ENCODE assay signal across 8 cellular contexts in the genomic region with DNA sequence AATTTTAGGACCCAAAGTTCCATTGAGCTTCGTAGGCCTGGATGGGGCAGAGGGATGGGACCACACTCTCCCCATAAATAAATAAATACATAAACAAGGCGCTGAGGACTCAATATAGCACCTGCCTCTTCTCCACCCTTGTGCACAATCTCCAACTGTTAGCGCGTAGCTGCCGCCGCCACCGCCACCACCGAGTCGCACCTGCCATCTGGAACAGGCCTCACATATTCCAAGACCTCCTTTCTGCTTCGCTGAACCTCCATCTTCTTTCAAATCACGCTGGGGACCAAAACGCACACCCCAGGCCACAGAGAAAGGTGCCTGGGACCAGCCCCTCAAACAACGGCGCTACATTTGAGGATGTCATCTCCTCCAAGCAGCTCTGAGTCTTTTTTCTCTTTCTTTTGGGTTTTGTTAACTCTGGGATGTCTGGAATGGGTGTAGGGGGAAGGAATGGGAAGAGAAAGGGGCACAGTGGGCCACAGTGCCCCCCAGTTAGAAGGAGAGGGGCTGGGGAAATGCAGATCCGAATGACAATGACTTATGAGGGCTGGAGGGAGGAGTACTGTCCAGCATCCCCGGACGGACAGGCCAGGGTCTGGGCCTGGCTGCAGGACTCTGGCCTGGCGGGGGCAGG. TPM values are rescaled to one million over a fixed set of nuclear protein-coding genes. Genes with fewer than 3 reads are reported as not detected.
A peak's percentile ranks its signal among the peaks of the same experiment; 100 is the strongest.
DNase-seq lines count a peak whose midpoint lies in the region; ATAC-seq lines count a peak whose summit lies in the region.

No MANE protein-coding gene starts in this region.

- H3K27me3 Mint-ChIP-seq in activated CD4-positive, alpha-beta T cell treated with anti-CD3 and anti-CD28 coated beads, Interleukin-2, amount 10 ng/mL, durations not matched to agents 24 days and 14 days: no peaks in the 10 kb centered on the region
- H3K27me3 Mint-ChIP-seq in central memory CD8-positive, alpha-beta T cell: no peaks in the 10 kb centered on the region
- no peaks in the 10 kb centered on the region for H3K27me3 Mint-ChIP-seq in stimulated activated memory B cell treated with anti-CD40 and anti-IgM and Interleukin-4, amounts not matched to agents 10 μg/mL and 1 μg/mL and 100 μg/mL, for 72 hours

- H3K9me3 Mint-ChIP-seq in activated CD4-positive, alpha-beta T cell treated with anti-CD3 and anti-CD28 coated beads, Interleukin-2, amount 10 ng/mL, durations not matched to agents 24 days and 14 days: no peaks in the 10 kb centered on the region
- H3K9me3 Mint-ChIP-seq in central memory CD8-positive, alpha-beta T cell: no peaks in the 10 kb centered on the region
- H3K9me3 Mint-ChIP-seq in stimulated activated memory B cell treated with anti-CD40 and anti-IgM and Interleukin-4, amounts not matched to agents 10 μg/mL and 1 μg/mL and 100 μg/mL, for 72 hours: no peaks in the 10 kb centered on the region

- intact Hi-C loops in activated CD4-positive, alpha-beta T cell treated with anti-CD3 and anti-CD28 coated beads, Interleukin-2, amount 10 ng/mL, durations not matched to agents 24 days and 14 days (cut with micrococcal nuclease): loop anchor here (2.0 to 5.0 kb wide), 4 partner anchors 15 to 328 kb away; a partner anchor contains a TSS

- peak; percentile 81 for DNase-seq in activated CD4-positive, alpha-beta T cell treated with anti-CD3 and anti-CD28 coated beads, Interleukin-2, amount 10 ng/mL, durations not matched to agents 24 days and 14 days
- DNase-seq in activated CD4-positive, alpha-beta T cell treated with anti-CD3 and anti-CD28 coated beads, Interleukin-2, amount 50 U/mL, for 4 hours: no peak
- DNase-seq in NCI-H748 (lab: John Stamatoyannopoulos, UW; ENCODE audit: unreplicated experiment) (peak; percentile 89), AML-193 (lab: John Stamatoyannopoulos, UW) (no peak)
- peak in 1 of 2 donors; percentile 31 for DNase-seq in central memory CD8-positive, alpha-beta T cell (ENCODE audit: low spot score in 2 of 2)

- peak overlapping the region; percentile 89 for H3K27ac Mint-ChIP-seq in activated CD4-positive, alpha-beta T cell treated with anti-CD3 and anti-CD28 coated beads, Interleukin-2, amount 10 ng/mL, durations not matched to agents 24 days and 14 days
- peak overlapping the region; percentile 98 for H3K27ac Mint-ChIP-seq in central memory CD8-positive, alpha-beta T cell (ENCODE audit: low read depth)
- peak overlapping the region; percentile 82 for H3K27ac Mint-ChIP-seq in stimulated activated memory B cell treated with anti-CD40 and anti-IgM and Interleukin-4, amounts not matched to agents 10 μg/mL and 1 μg/mL and 100 μg/mL, for 72 hours

- H3K4me1 Mint-ChIP-seq in activated CD4-positive, alpha-beta T cell treated with anti-CD3 and anti-CD28 coated beads, Interleukin-2, amount 10 ng/mL, durations not matched to agents 24 days and 14 days: peaks cover 64% of the 10 kb centered on the region
- peaks cover 64% of the 10 kb centered on the region for H3K4me1 Mint-ChIP-seq in central memory CD8-positive, alpha-beta T cell
- peaks cover 60% of the 10 kb centered on the region for H3K4me1 Mint-ChIP-seq in stimulated activated memory B cell treated with anti-CD40 and anti-IgM and Interleukin-4, amounts not matched to agents 10 μg/mL and 1 μg/mL and 100 μg/mL, for 72 hours

- ATAC-seq in central memory CD8-positive, alpha-beta T cell (replicated peaks; ENCODE audit: extremely low read depth, poor library complexity, severe bottlenecking): peak; percentile 24
- no peak for ATAC-seq in stimulated activated memory B cell treated with anti-CD40 and anti-IgM and Interleukin-4, amounts not matched to agents 10 μg/mL and 1 μg/mL and 100 μg/mL, for 72 hours
- ATAC-seq in HG02798 (IDR thresholded peaks at IDR 0.05; ENCODE audit: poor library complexity, unreplicated experiment): no peak
- ATAC-seq in HG03025 (IDR thresholded peaks at IDR 0.05; ENCODE audit: low FRiP score, unreplicated experiment): no peak

- H3K36me3 Mint-ChIP-seq in activated CD4-positive, alpha-beta T cell treated with anti-CD3 and anti-CD28 coated beads, Interleukin-2, amount 10 ng/mL, durations not matched to agents 24 days and 14 days (ENCODE audit: low read depth): peaks cover 3% of the 10 kb centered on the region
- peaks cover 25% of the 10 kb centered on the region for H3K36me3 Mint-ChIP-seq in central memory CD8-positive, alpha-beta T cell (ENCODE audit: insufficient read depth)
- H3K36me3 Mint-ChIP-seq in stimulated activated memory B cell treated with anti-CD40 and anti-IgM and Interleukin-4, amounts not matched to agents 10 μg/mL and 1 μg/mL and 100 μg/mL, for 72 hours: no peaks in the 10 kb centered on the region

- H3K4me3 Mint-ChIP-seq in activated CD4-positive, alpha-beta T cell treated with anti-CD3 and anti-CD28 coated beads, Interleukin-2, amount 10 ng/mL, durations not matched to agents 24 days and 14 days: peak overlapping the region; percentile 79
- peak overlapping the region; percentile 96 for H3K4me3 Mint-ChIP-seq in central memory CD8-positive, alpha-beta T cell
- peak overlapping the region; percentile 83 for H3K4me3 Mint-ChIP-seq in stimulated activated memory B cell treated with anti-CD40 and anti-IgM and Interleukin-4, amounts not matched to agents 10 μg/mL and 1 μg/mL and 100 μg/mL, for 72 hours

RNA-seq across cellular contexts. Expression of a gene that starts 49.7 kb away (rescaled TPM):
- 13.0 and 18.0 TPM in 2 replicates for total RNA-seq in activated CD4-positive, alpha-beta T cell treated with anti-CD3 and anti-CD28 coated beads, Interleukin-2, amount 10 ng/mL, durations not matched to agents 24 days and 14 days

Comparison
In these comparisons a context has a peak if more than half of its experiments do, and no peak if none do; other contexts are left out.
1. DNase-seq: peak in activated CD4-positive, alpha-beta T cell treated with anti-CD3 and anti-CD28 coated beads, Interleukin-2, amount 10 ng/mL, durations not matched to agents 24 days and 14 days (single experiment) and NCI-H748 (single experiment); none in activated CD4-positive, alpha-beta T cell treated with anti-CD3 and anti-CD28 coated beads, Interleukin-2, amount 50 U/mL, for 4 hours (0 of 2) and AML-193 (0 of 2).
2. Peak in every context shown above with its lines, with median percentiles within 50 percentile points of each other: H3K27ac Mint-ChIP-seq and H3K4me3 Mint-ChIP-seq.